19 cellular contexts compared by ENCODE assay signal in genomic region chrX:103417370-103417769, GRCh38.
"Had no signal": no experiment of that assay in that cellular context is flagged by ENCODE, and none has a peak within 500 bp of the region (broad histone marks: within the 10 kb centered on the region; RNA-seq: fewer than 3 reads in every experiment).

No MANE protein-coding gene starts in this region.

- H3K4me3 Mint-ChIP-seq: central memory CD8-positive, alpha-beta T cell; naive thymus-derived CD8-positive, alpha-beta T cell had no signal

- H3K4me1 Mint-ChIP-seq: central memory CD8-positive, alpha-beta T cell; naive thymus-derived CD8-positive, alpha-beta T cell had no signal

- H3K9me3 ChIP-seq: heart left ventricle, mucosa of descending colon, neutrophil, right atrium auricular region, sigmoid colon, tibial artery, upper lobe of right lung had no signal

- H3K36me3 ChIP-seq: heart left ventricle, neutrophil, right atrium auricular region, sigmoid colon, tibial artery, upper lobe of right lung had no signal

- H3K27ac ChIP-seq: dorsolateral prefrontal cortex, heart left ventricle, neutrophil, right atrium auricular region, sigmoid colon, tibial artery, upper lobe of right lung had no signal

- H3K27me3 ChIP-seq: neutrophil, right atrium auricular region, sigmoid colon, tibial artery, upper lobe of right lung had no signal

- DNase-seq: cortex of kidney; dorsolateral prefrontal cortex; effector CD8-positive, alpha-beta T cell; heart left ventricle; hippocampal formation; left colon; mammary epithelial cell; mucosa of descending colon; naive thymus-derived CD8-positive, alpha-beta T cell; sigmoid colon; small intestine; stimulated activated CD4-positive, alpha-beta T cell treated with anti-CD3 and anti-CD28 coated beads, Interleukin-2, amount 100 ng/mL, for 48 hours; stimulated activated naive CD4-positive, alpha-beta T cell treated with Interleukin-2 at 50 U/mL for 16 hours; tibial artery; upper lobe of right lung had no signal

- H3K9me3 Mint-ChIP-seq: central memory CD8-positive, alpha-beta T cell; naive thymus-derived CD8-positive, alpha-beta T cell had no signal

- H3K4me3 ChIP-seq: dorsolateral prefrontal cortex, heart left ventricle, mucosa of descending colon, right atrium auricular region, sigmoid colon, tibial artery, upper lobe of right lung had no signal

- ATAC-seq: esophagus mucosa; heart left ventricle; left colon; mucosa of descending colon; naive thymus-derived CD8-positive, alpha-beta T cell; upper lobe of right lung had no signal

- H3K4me1 ChIP-seq: heart left ventricle, right atrium auricular region, sigmoid colon, tibial artery, upper lobe of right lung had no signal
